ENCODE assay signal across 8 cellular contexts in genomic region chr1:50774759-50775351, GRCh38.
A peak's percentile ranks its signal among the peaks of the same experiment; 100 is the strongest.
DNase-seq lines count a peak whose midpoint lies in the region; ATAC-seq, FAIRE-seq and TF ChIP-seq lines count a peak whose summit lies in the region.

No MANE protein-coding gene starts in this region.

- ATAC-seq in HepG2 (peak; percentile 59; the same call in 1 of the 3 replicates), GM19351 (IDR thresholded peaks at IDR 0.05; ENCODE audit: unreplicated experiment) (no peak), GM18519 (IDR thresholded peaks at IDR 0.05; ENCODE audit: low FRiP score, unreplicated experiment) (no peak)

- no TSS peak for BruUV-seq in HepG2 (replicated peaks; lab: Mats Ljungman, UMichigan)

- no peak overlapping the region for H2AFZ ChIP-seq in HepG2 (ENCODE audit: low read length)

- peaks cover 0 to 6% of the 10 kb centered on the region in 2 experiments; a peak in 1 of 5 replicates for H3K36me3 ChIP-seq in HepG2 (replicated peaks in 1 of 2; ENCODE audit: control insufficient read depth in 1 of 2, insufficient read depth in 2 of 2, low read length in 2 of 2)

- H3K4me2 ChIP-seq in HepG2 (ENCODE audit: low read depth, low read length), result no peak overlapping the region

- H3K4me3 ChIP-seq in HepG2 (replicated peaks in 1 of 3; ENCODE audit: insufficient read depth in 1 of 3, low read depth in 2 of 3, low read length in 3 of 3), result no peak overlapping the region

- no peak for TF ChIP-seq POLR2A in HepG2 (IDR thresholded peaks at IDR 0.05; ENCODE audit: insufficient read depth in 1 of 2, low read depth in 2 of 2, low read length in 2 of 2)

- peaks cover 14% of the 10 kb centered on the region for H3K4me1 ChIP-seq in HepG2 (ENCODE audit: insufficient read depth, low read length)

- in situ Hi-C loops in HepG2 (cut with HindIII; ENCODE audit: extremely low pct_ligation_motif_present, low pct_unique_long_range_greater_than_20kb), result loop anchor here (5.0 to 10.0 kb wide), 4 partner anchors 160 to 410 kb away; no protein-coding TSS in a partner anchor

- no peak for TF ChIP-seq EP300 in HepG2 (IDR thresholded peaks at IDR 0.05; ENCODE audit: low read depth in 2 of 2, low read length in 2 of 2)
- no peak for TF ChIP-seq EP300 in HepG2 (CRISPR knock-in tag; IDR thresholded peaks at IDR 0.05; ENCODE audit: borderline replicate concordance)

- intact Hi-C loops in HepG2 (cut with micrococcal nuclease; ENCODE audit: unreplicated experiment), result loop anchor here (1.0 to 10.0 kb wide), 4 partner anchors 80 to 414 kb away; no protein-coding TSS in a partner anchor
- intact Hi-C loops in posterior vena cava (cut with DNase I), result loop anchor here in 1 of 2 donors (10.0 kb wide), 1 partner anchor 410 kb away; no protein-coding TSS in a partner anchor

- no peak overlapping the region for H3K27ac ChIP-seq in HepG2 (ENCODE audit: extremely low read length, insufficient read depth, low read length)

- POLR2A ChIA-PET in HepG2 (lab: Yijun Ruan, JAX), result no interaction called here

- DNase-seq in DMS79 (lab: John Stamatoyannopoulos, UW), result peak; percentile 25
- peak; percentile 30 for DNase-seq in HS-27A (ENCODE audit: low read depth)
- DNase-seq in NCI-H82 treated with DMSO at 0.1 percent for 48 hours (lab: John Stamatoyannopoulos, UW; ENCODE audit: unreplicated experiment), result peak; percentile 38
- DNase-seq in central memory CD4-positive, alpha-beta T cell, result peak; percentile 2
- peak; percentile 63 for DNase-seq in HepG2 (ENCODE audit: low spot score)
- DNase-seq in posterior vena cava (ENCODE audit: low spot score), result no peak

- H3K9me3 ChIP-seq in HepG2 (ENCODE audit: low read length), result no peaks in the 10 kb centered on the region

- no peaks in the 10 kb centered on the region for H3K79me2 ChIP-seq in HepG2 (ENCODE audit: insufficient read depth, low read length)

- CTCF ChIA-PET in HepG2 (lab: Yijun Ruan, JAX; ENCODE audit: low intra/inter-chr PET ratio, low total read pairs), result interaction anchor here (0.8 to 2.6 kb wide), 4 partner anchors 155 to 414 kb away, joined by 3 to 23 read pairs (median 6); no protein-coding TSS in a partner anchor

- H4K20me1 ChIP-seq in HepG2 (ENCODE audit: insufficient read depth, low read length), result no peaks in the 10 kb centered on the region

- H3K9ac ChIP-seq in HepG2 (ENCODE audit: insufficient read depth, low read depth, low read length), result no peak overlapping the region

- TF ChIP-seq CTCF in HepG2 (CRISPR knock-in tag; IDR thresholded peaks at IDR 0.05), result peak; percentile 76

- FAIRE-seq in HepG2 (lab: Jason Lieb, UNC), result no peak

- whole genome bisulfite sequencing in HepG2 (ENCODE audit: low lambda C conversion rate), result 43% methylated on average over 2 of the region's 2 CpGs

- no peaks in the 10 kb centered on the region for H3K27me3 ChIP-seq in HepG2 (ENCODE audit: control insufficient read depth in 1 of 2, insufficient read depth in 2 of 2, low read length in 2 of 2)

- TF ChIP-seq RAD21 in HepG2 (CRISPR knock-in tag; IDR thresholded peaks at IDR 0.05), result peak; percentile 56

TF ChIP-seq in HepG2, 621 proteins besides CTCF, POLR2A, EP300 and RAD21 (continues in another document):
- no peak for TF ChIP-seq RORA (CRISPR knock-in tag; IDR thresholded peaks at IDR 0.05)
- no peak for TF ChIP-seq MED13 (CRISPR knock-in tag; IDR thresholded peaks at IDR 0.05)
- no peak for TF ChIP-seq FOXA1 (IDR thresholded peaks at IDR 0.05)
- no peak for TF ChIP-seq FOXA1 (CRISPR knock-in tag; IDR thresholded peaks at IDR 0.05)
- no peak for TF ChIP-seq SCMH1 (CRISPR knock-in tag; IDR thresholded peaks at IDR 0.05; ENCODE audit: borderline replicate concordance)
- TF ChIP-seq ZNF546 (CRISPR knock-in tag; conservative IDR thresholded peaks at IDR 0.05), result no peak
- no peak for TF ChIP-seq ATF3 (CRISPR knock-in tag; IDR thresholded peaks at IDR 0.05)
- no peak for TF ChIP-seq ZNF788 (CRISPR knock-in tag; IDR thresholded peaks at IDR 0.05; ENCODE audit: borderline replicate concordance)
- no peak for TF ChIP-seq ZNF614 (CRISPR knock-in tag; IDR thresholded peaks at IDR 0.05; ENCODE audit: borderline replicate concordance)
- TF ChIP-seq NFYC (CRISPR knock-in tag; IDR thresholded peaks at IDR 0.05), result no peak
- no peak for TF ChIP-seq HMGA1 (CRISPR knock-in tag; conservative IDR thresholded peaks at IDR 0.05)
- no peak for TF ChIP-seq CC2D1A (CRISPR knock-in tag; IDR thresholded peaks at IDR 0.05)
- TF ChIP-seq RXRB (CRISPR knock-in tag; IDR thresholded peaks at IDR 0.05; ENCODE audit: borderline replicate concordance), result 0 out of 2 replicates have a peak, but pooled peaks have one; percentile 15
- TF ChIP-seq U2AF2 (IDR thresholded peaks at IDR 0.05; ENCODE audit: low read depth, low read length), result no peak
- no peak for TF ChIP-seq PHF5A (CRISPR knock-in tag; IDR thresholded peaks at IDR 0.05; ENCODE audit: low read depth, unreplicated experiment)
- TF ChIP-seq FOSL2 (CRISPR knock-in tag; IDR thresholded peaks at IDR 0.05), result no peak
- no peak for TF ChIP-seq HNF1B (CRISPR knock-in tag; IDR thresholded peaks at IDR 0.05)
- no peak for TF ChIP-seq KAT2B (IDR thresholded peaks at IDR 0.05; ENCODE audit: borderline replicate concordance, low read depth, low read length)
- peak; percentile 82 for TF ChIP-seq STAG1 (CRISPR knock-in tag; IDR thresholded peaks at IDR 0.05)
- no peak for TF ChIP-seq ZNF136 (CRISPR knock-in tag; IDR thresholded peaks at IDR 0.05; ENCODE audit: low read depth)
- TF ChIP-seq DMAP1 (CRISPR knock-in tag; IDR thresholded peaks at IDR 0.05), result no peak
- no peak for TF ChIP-seq ZNF33B (CRISPR knock-in tag; IDR thresholded peaks at IDR 0.05)
- no peak for TF ChIP-seq GLI4 (CRISPR knock-in tag; IDR thresholded peaks at IDR 0.05; ENCODE audit: borderline replicate concordance)
- TF ChIP-seq, protein P1, sequence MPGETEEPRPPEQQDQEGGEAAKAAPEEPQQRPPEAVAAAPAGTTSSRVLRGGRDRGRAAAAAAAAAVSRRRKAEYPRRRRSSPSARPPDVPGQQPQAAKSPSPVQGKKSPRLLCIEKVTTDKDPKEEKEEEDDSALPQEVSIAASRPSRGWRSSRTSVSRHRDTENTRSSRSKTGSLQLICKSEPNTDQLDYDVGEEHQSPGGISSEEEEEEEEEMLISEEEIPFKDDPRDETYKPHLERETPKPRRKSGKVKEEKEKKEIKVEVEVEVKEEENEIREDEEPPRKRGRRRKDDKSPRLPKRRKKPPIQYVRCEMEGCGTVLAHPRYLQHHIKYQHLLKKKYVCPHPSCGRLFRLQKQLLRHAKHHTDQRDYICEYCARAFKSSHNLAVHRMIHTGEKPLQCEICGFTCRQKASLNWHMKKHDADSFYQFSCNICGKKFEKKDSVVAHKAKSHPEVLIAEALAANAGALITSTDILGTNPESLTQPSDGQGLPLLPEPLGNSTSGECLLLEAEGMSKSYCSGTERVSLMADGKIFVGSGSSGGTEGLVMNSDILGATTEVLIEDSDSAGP (CRISPR knock-in tag; IDR thresholded peaks at IDR 0.05; ENCODE audit: borderline replicate concordance), result no peak
- TF ChIP-seq, protein P2, sequence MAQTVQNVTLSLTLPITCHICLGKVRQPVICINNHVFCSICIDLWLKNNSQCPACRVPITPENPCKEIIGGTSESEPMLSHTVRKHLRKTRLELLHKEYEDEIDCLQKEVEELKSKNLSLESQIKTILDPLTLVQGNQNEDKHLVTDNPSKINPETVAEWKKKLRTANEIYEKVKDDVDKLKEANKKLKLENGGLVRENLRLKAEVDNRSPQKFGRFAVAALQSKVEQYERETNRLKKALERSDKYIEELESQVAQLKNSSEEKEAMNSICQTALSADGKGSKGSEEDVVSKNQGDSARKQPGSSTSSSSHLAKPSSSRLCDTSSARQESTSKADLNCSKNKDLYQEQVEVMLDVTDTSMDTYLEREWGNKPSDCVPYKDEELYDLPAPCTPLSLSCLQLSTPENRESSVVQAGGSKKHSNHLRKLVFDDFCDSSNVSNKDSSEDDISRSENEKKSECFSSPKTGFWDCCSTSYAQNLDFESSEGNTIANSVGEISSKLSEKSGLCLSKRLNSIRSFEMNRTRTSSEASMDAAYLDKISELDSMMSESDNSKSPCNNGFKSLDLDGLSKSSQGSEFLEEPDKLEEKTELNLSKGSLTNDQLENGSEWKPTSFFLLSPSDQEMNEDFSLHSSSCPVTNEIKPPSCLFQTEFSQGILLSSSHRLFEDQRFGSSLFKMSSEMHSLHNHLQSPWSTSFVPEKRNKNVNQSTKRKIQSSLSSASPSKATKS (CRISPR knock-in tag; IDR thresholded peaks at IDR 0.05), result no peak
- TF ChIP-seq MIXL1 (CRISPR knock-in tag; IDR thresholded peaks at IDR 0.05), result 0 out of 2 replicates have a peak, but pooled peaks have one; percentile 29
- TF ChIP-seq IKZF4 (CRISPR knock-in tag; IDR thresholded peaks at IDR 0.05; ENCODE audit: borderline replicate concordance, low read depth, not compliant biosample characterization), result no peak
- no peak for TF ChIP-seq CCDC6 (CRISPR knock-in tag; IDR thresholded peaks at IDR 0.05)
- TF ChIP-seq ZFP62 (CRISPR knock-in tag; IDR thresholded peaks at IDR 0.05), result no peak
